9 cellular contexts compared by ENCODE assay signal in the genomic region with DNA sequence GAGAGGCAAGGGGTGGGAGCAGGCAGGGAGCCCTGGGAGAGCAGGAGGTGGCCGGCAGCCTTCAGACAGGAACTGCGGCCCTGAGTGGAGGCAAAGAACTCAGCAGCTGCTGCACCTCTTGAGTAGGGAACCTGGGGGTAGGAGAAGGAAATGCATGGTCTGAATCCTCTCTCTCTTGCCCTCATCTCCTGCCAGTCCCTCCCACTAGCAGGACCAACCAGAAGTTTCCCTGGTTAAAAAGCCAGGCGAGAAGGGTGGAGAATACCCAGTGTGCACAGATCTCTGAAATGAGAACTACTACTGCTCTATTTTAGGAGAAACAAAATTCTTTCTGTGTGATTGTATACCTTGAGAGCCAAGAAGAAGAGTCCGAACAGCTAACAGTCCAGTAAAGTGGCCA. TPM values are rescaled to one million over a fixed set of nuclear protein-coding genes. Genes with fewer than 3 reads are reported as not detected.
A peak's percentile ranks its signal among the peaks of the same experiment; 100 is the strongest.
DNase-seq lines count a peak whose midpoint lies in the region; ATAC-seq and TF ChIP-seq lines count a peak whose summit lies in the region.
"Had no signal": no experiment of that assay in that cellular context is flagged by ENCODE, and none has a peak within 500 bp of the region (broad histone marks: within the 10 kb centered on the region; RNA-seq: fewer than 3 reads in every experiment).

No MANE protein-coding gene starts in this region.

- no peak overlapping the region for H3K56ac ChIP-seq in H9 (ENCODE audit: insufficient read length, low read depth, low read length)

- H3K9ac ChIP-seq in H9 (ENCODE audit: extremely low read depth, insufficient read length, low read length) (no peak overlapping the region), smooth muscle cell (ENCODE audit: low read depth) (no peak overlapping the region)

- ATAC-seq in GM21723 (IDR thresholded peaks at IDR 0.05; ENCODE audit: unreplicated experiment) = no peak
- no peak for ATAC-seq in HG02938 (IDR thresholded peaks at IDR 0.05; ENCODE audit: unreplicated experiment)

- peak overlapping the region in 1 of 2 donors; percentile 49 for H3K4me3 ChIP-seq in ascending aorta
- no peak overlapping the region for H3K4me3 ChIP-seq in smooth muscle cell

- H3K9me3 ChIP-seq in H9 (ENCODE audit: control insufficient read depth, low read depth, low read length) = no peaks in the 10 kb centered on the region
- H3K9me3 ChIP-seq in ascending aorta = no peaks in the 10 kb centered on the region
- H3K9me3 ChIP-seq in smooth muscle cell (replicated peaks; ENCODE audit: low read depth) = no peaks in the 10 kb centered on the region

- peaks cover 12 to 18% of the 10 kb centered on the region in 2 experiments for H3K4me1 Mint-ChIP-seq in H9

- H3K27ac ChIP-seq in H9 (ENCODE audit: insufficient read length, low read depth, low read length) = no peak overlapping the region
- H3K27ac ChIP-seq in ascending aorta = peak overlapping the region; percentile 89 to 95
- H3K27ac ChIP-seq in smooth muscle cell (ENCODE audit: low read depth) = peak overlapping the region; percentile 75

- no peak overlapping the region for H3K18ac ChIP-seq in H9 (ENCODE audit: insufficient read length, low read depth, low read length)

- no peak overlapping the region for H4K91ac ChIP-seq in H9 (ENCODE audit: insufficient read length, low read depth, low read length)

- H3K27me3 Mint-ChIP-seq in H9 (ENCODE audit: low read depth) = no peaks in the 10 kb centered on the region

- no peak overlapping the region for H4K8ac ChIP-seq in H9 (replicated peaks; ENCODE audit: insufficient read length, low read depth, low read length)

- DNase-seq in H9 = peak; percentile 79
- peak in 1 of 2 donors; percentile 85 for DNase-seq in ascending aorta (ENCODE audit: low spot score in 2 of 2)
- DNase-seq in hepatic stellate cell (ENCODE audit: low spot score) = peak; percentile 82
- no peak for DNase-seq in smooth muscle cell (lab: John Stamatoyannopoulos, UW; ENCODE audit: unreplicated experiment)
- no peak for DNase-seq in stimulated activated naive CD4-positive, alpha-beta T cell (lab: John Stamatoyannopoulos, UW)
- DNase-seq in NCI-H1694 (lab: John Stamatoyannopoulos, UW) = no peak

- no peaks in the 10 kb centered on the region for H3K23me2 ChIP-seq in H9 (ENCODE audit: insufficient read length, low read depth, low read length, poor library complexity, severe bottlenecking)

- no peak overlapping the region for H3K4ac ChIP-seq in H9 (ENCODE audit: low read depth, low read length)

- no peaks in the 10 kb centered on the region for H3K79me1 ChIP-seq in H9 (ENCODE audit: insufficient read depth, low read depth, low read length, poor library complexity, severe bottlenecking)

- H3K14ac ChIP-seq in H9 (ENCODE audit: insufficient read depth, low read length) = no peak overlapping the region

- intact Hi-C loops in ascending aorta (cut with DNase I) = loop anchor here (1.0 to 2.0 kb wide), 3 partner anchors 25 to 198 kb away; partner anchors contain the start of gene WRNIP1

- H3K4me2 ChIP-seq in H9 (ENCODE audit: insufficient read depth, insufficient read length, low read length) = no peak overlapping the region
- no peak overlapping the region for H3K4me2 ChIP-seq in smooth muscle cell

- H4K20me1 ChIP-seq in H9 (ENCODE audit: control insufficient read depth, insufficient read depth, insufficient read length) = no peaks in the 10 kb centered on the region
- H4K20me1 ChIP-seq in smooth muscle cell (ENCODE audit: low read depth) = peaks cover 14% of the 10 kb centered on the region

- H3K9me3 Mint-ChIP-seq in H9 = no peaks in the 10 kb centered on the region; a peak in 1 of 5 replicates
- H3K9me3 Mint-ChIP-seq: T-helper 2 cell treated with Interferon-gamma antibody and Interleukin-4, amounts not matched to agents 5 μg/mL and 100 μg/mL, for 36 hours had no signal

- no peaks in the 10 kb centered on the region for H3K79me2 ChIP-seq in H9 (ENCODE audit: insufficient read depth, low read length)
- peaks cover 2% of the 10 kb centered on the region for H3K79me2 ChIP-seq in smooth muscle cell (ENCODE audit: low read depth)

- no peak overlapping the region for H4K5ac ChIP-seq in H9 (ENCODE audit: insufficient read length, low read depth, low read length)

- peak overlapping the region; percentile 42 to 86 (median 71); a peak in 6 of 7 replicates for H3K27ac Mint-ChIP-seq in H9

- H2AFZ ChIP-seq in H9 (ENCODE audit: low read length) (no peak overlapping the region), smooth muscle cell (ENCODE audit: low read depth) (no peak overlapping the region)

- no peak overlapping the region for H3T11ph ChIP-seq in H9 (ENCODE audit: low read length)

- H2BK120ac ChIP-seq in H9 (ENCODE audit: low read depth, low read length, poor library complexity, severe bottlenecking) = no peak overlapping the region

- H2BK20ac ChIP-seq in H9 (ENCODE audit: low read depth, low read length, poor library complexity, severe bottlenecking) = no peak overlapping the region

- H3K4me3 Mint-ChIP-seq in H9 = no peak overlapping the region

- H3K23ac ChIP-seq in H9 (ENCODE audit: insufficient read length, low read depth, low read length) = no peak overlapping the region

- H3K36me3 ChIP-seq in ascending aorta (peaks cover 6 to 11% of the 10 kb centered on the region in 2 donors), smooth muscle cell (ENCODE audit: low read depth) (no peaks in the 10 kb centered on the region)

- H3K4me1 ChIP-seq in H9 (ENCODE audit: insufficient read depth, low read length) (no peaks in the 10 kb centered on the region), ascending aorta (peaks cover 9 to 34% of the 10 kb centered on the region in 2 donors), smooth muscle cell (ENCODE audit: low read depth) (no peaks in the 10 kb centered on the region)

- no peak overlapping the region for H2BK5ac ChIP-seq in H9 (ENCODE audit: insufficient read length, low read length)

- no peak overlapping the region for H2AK5ac ChIP-seq in H9 (ENCODE audit: insufficient read length, low read length)

- H3F3A ChIP-seq in smooth muscle cell (ENCODE audit: low read depth) = peaks cover 16% of the 10 kb centered on the region

- TF ChIP-seq CTCF in H9 (conservative IDR thresholded peaks at IDR 0.05) = no peak
- peak in 2 of 3 experiments; percentile 14 to 36 for TF ChIP-seq CTCF in ascending aorta (IDR thresholded peaks at IDR 0.05)
- no peak for TF ChIP-seq CTCF in smooth muscle cell (IDR thresholded peaks at IDR 0.05; ENCODE audit: borderline replicate concordance, insufficient read depth, poor library complexity, severe bottlenecking)

- peaks cover 16 to 23% (median 20%) of the 10 kb centered on the region in 3 experiments; a peak in 6 of 7 replicates for H3K36me3 Mint-ChIP-seq in H9 (ENCODE audit: insufficient read depth in 1 of 3, low read depth in 3 of 3)

- H2BK15ac ChIP-seq in H9 (ENCODE audit: low read depth, low read length) = no peak overlapping the region

- H3K27me3 ChIP-seq in H9 (ENCODE audit: insufficient read depth, low read length) = no peaks in the 10 kb centered on the region
- no peaks in the 10 kb centered on the region for H3K27me3 ChIP-seq in ascending aorta
- H3K27me3 ChIP-seq in smooth muscle cell (ENCODE audit: low read depth) = no peaks in the 10 kb centered on the region

- no peak overlapping the region for H2BK12ac ChIP-seq in H9 (ENCODE audit: insufficient read length, low read depth, low read length)

- WGBS in H9 (ENCODE audit: extremely low coverage, insufficient read length, low lambda C conversion rate) = no CpG with 5 or more reads among the region's 4 CpGs
- WGBS in smooth muscle cell (ENCODE audit: low lambda C conversion rate) = 78% methylated on average over 4 of the region's 4 CpGs

RNA-seq across cellular contexts. Expression of gene WRNIP1, which starts 25.4 kb away (rescaled TPM):
- total RNA-seq in H9 (2021) (38.1 and 40.0 TPM in 2 replicates), ascending aorta (100 TPM), smooth muscle cell (20.0 and 27.0 TPM in 2 replicates)
- polyA plus RNA-seq in smooth muscle cell = 29.6 and 33.8 TPM in 2 replicates

RNA-seq across cellular contexts. Expression of gene MYLK4, which starts 39.9 kb away (rescaled TPM):
- total RNA-seq in H9 (2021) (0.28 and 0.44 TPM in 2 replicates), ascending aorta (not detected), smooth muscle cell (0.90 and 0.99 TPM in 2 replicates)
- 0.21 TPM in 1 of 2 replicates, not detected in the other for polyA plus RNA-seq in smooth muscle cell

RNA-seq across cellular contexts. Expression of gene SERPINB1, which starts 51.1 kb away (rescaled TPM):
- 18.4 and 20.5 TPM in 2 replicates for total RNA-seq in H9 (2021)
- 14.0 TPM for total RNA-seq in ascending aorta
- total RNA-seq in smooth muscle cell = 10.5 and 14.8 TPM in 2 replicates
- polyA plus RNA-seq in smooth muscle cell = 17.7 and 21.9 TPM in 2 replicates

Comparison
In these comparisons a context has a peak if more than half of its experiments do, and no peak if none do; other contexts are left out.
1. DNase-seq: peak in H9 (single experiment) and hepatic stellate cell (single experiment); none in smooth muscle cell (single experiment), stimulated activated naive CD4-positive, alpha-beta T cell (0 of 6) and NCI-H1694 (single experiment).
2. CTCF ChIP-seq: peak in ascending aorta (2 of 3); none in H9 (single experiment) and smooth muscle cell (single experiment).